In the genomic region with DNA sequence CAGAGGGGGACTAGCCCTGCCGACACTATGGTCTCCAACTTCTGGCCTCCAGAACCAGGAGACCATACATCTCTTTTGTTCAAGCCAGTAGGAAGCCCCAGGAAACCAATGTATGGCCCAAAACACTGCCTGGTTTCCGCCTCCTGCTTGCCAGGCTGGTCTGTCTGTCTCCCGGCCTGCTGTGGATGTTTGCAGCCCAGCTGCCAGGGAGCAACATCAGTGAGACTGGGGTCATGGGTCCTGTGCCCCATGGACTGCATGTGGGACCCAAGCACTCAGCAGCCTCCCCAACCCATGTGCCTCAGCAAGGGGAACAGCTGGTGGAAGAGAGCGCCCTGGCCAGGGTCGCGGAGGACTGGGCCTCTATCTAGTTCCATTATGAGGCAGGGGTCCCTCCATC, we compare ENCODE assay signal across 15 cellular contexts. TPM values are rescaled to one million over a fixed set of nuclear protein-coding genes. Genes with fewer than 3 reads are reported as not detected.
A peak's percentile ranks its signal among the peaks of the same experiment; 100 is the strongest.
DNase-seq lines count a peak whose midpoint lies in the region; ATAC-seq and TF ChIP-seq lines count a peak whose summit lies in the region.
"Had no signal": no experiment of that assay in that cellular context is flagged by ENCODE, and none has a peak within 500 bp of the region (broad histone marks: within the 10 kb centered on the region; RNA-seq: fewer than 3 reads in every experiment).

No MANE protein-coding gene starts in this region.

- H3K27me3 ChIP-seq in neural progenitor cell (peaks cover 21% of the 10 kb centered on the region), MM.1S (replicated peaks; ENCODE audit: insufficient read depth, low read length) (peaks cover 43% of the 10 kb centered on the region)

- H3K4me3 ChIP-seq in neural progenitor cell (no peak overlapping the region), MM.1S (ENCODE audit: low read length) (no peak overlapping the region)
- H3K4me3 ChIP-seq: GM23338 had no signal

- peaks cover 19% of the 10 kb centered on the region for H3K27me3 Mint-ChIP-seq in neural progenitor cell (ENCODE audit: insufficient read depth, low read depth)
- peaks cover 8% of the 10 kb centered on the region for H3K27me3 Mint-ChIP-seq in HFFc6 (ENCODE audit: insufficient read depth)
- H3K27me3 Mint-ChIP-seq in activated T-helper 1 cell treated with anti-CD3 and anti-CD28 coated beads, Interleukin-12 subunit alpha, Interleukin-12 subunit beta, Interleukin-2, Interleukin-4 antibody, amounts not matched to agents 30 ng/mL and 10 ng/mL and 1 ng/mL, durations not matched to agents 14 hours and 24 hours and 36 hours (ENCODE audit: insufficient read depth): peaks cover 27% of the 10 kb centered on the region

- no peak for TF ChIP-seq CTCF in neural progenitor cell (IDR thresholded peaks at IDR 0.05)
- no peak for TF ChIP-seq CTCF in HFFc6 (IDR thresholded peaks at IDR 0.05)
- TF ChIP-seq CTCF in MM.1S (IDR thresholded peaks at IDR 0.05; ENCODE audit: low read length): no peak

- H3K9me2 ChIP-seq in MM.1S (replicated peaks; ENCODE audit: insufficient read depth, low read length): no peaks in the 10 kb centered on the region

- H3K4me1 ChIP-seq in neural progenitor cell: peaks cover 3% of the 10 kb centered on the region
- H3K4me1 ChIP-seq in MM.1S (ENCODE audit: low read length): no peaks in the 10 kb centered on the region

- H3K9me3 Mint-ChIP-seq in neural progenitor cell: peaks cover 5% of the 10 kb centered on the region
- no peaks in the 10 kb centered on the region for H3K9me3 Mint-ChIP-seq in HFFc6
- peaks cover 4% of the 10 kb centered on the region for H3K9me3 Mint-ChIP-seq in activated T-helper 1 cell treated with anti-CD3 and anti-CD28 coated beads, Interleukin-12 subunit alpha, Interleukin-12 subunit beta, Interleukin-2, Interleukin-4 antibody, amounts not matched to agents 30 ng/mL and 10 ng/mL and 1 ng/mL, durations not matched to agents 14 hours and 24 hours and 36 hours
- H3K9me3 Mint-ChIP-seq: CD4-positive, alpha-beta T cell had no signal

- peak; percentile 55 for DNase-seq in cardiac septum (ENCODE audit: low spot score)
- no peak for DNase-seq in left cardiac atrium
- DNase-seq in ecto neural progenitor cell (ENCODE audit: low spot score): peak; percentile 38
- no peak for DNase-seq in neural progenitor cell (ENCODE audit: low spot score)
- no peak for DNase-seq in HFFc6
- no peak for DNase-seq in activated T-helper 1 cell treated with anti-CD3 and anti-CD28 coated beads, Interleukin-12 subunit alpha, Interleukin-12 subunit beta, Interleukin-2, Interleukin-4 antibody, amounts not matched to agents 30 ng/mL and 10 ng/mL and 1 ng/mL, durations not matched to agents 14 hours and 24 hours and 36 hours (ENCODE audit: low spot score)
- DNase-seq in MM.1S: no peak
- DNase-seq: C1 segment of cervical spinal cord; Calu3; CD4-positive, alpha-beta T cell; DMS 273 treated with DMSO at 0.1 percent for 48 hours; DMS79; H7 had no signal

- H3F3A ChIP-seq in neural progenitor cell (ENCODE audit: low read depth) (peaks cover 12% of the 10 kb centered on the region), MM.1S (ENCODE audit: insufficient read depth, low read length) (no peaks in the 10 kb centered on the region)

- H3K36me3 Mint-ChIP-seq in neural progenitor cell (no peaks in the 10 kb centered on the region), HFFc6 (ENCODE audit: low read depth) (no peaks in the 10 kb centered on the region)
- peaks cover 1% of the 10 kb centered on the region for H3K36me3 Mint-ChIP-seq in activated T-helper 1 cell treated with anti-CD3 and anti-CD28 coated beads, Interleukin-12 subunit alpha, Interleukin-12 subunit beta, Interleukin-2, Interleukin-4 antibody, amounts not matched to agents 30 ng/mL and 10 ng/mL and 1 ng/mL, durations not matched to agents 14 hours and 24 hours and 36 hours (ENCODE audit: low read depth)

- H3K4me2 ChIP-seq in neural progenitor cell: no peak overlapping the region
- no peak overlapping the region for H3K4me2 ChIP-seq in MM.1S (ENCODE audit: low read depth, low read length)
- H3K4me2 ChIP-seq: GM23338 had no signal

- no peak overlapping the region for H3K9ac ChIP-seq in neural progenitor cell
- H3K9ac ChIP-seq in MM.1S (ENCODE audit: low read length): no peak overlapping the region

- H3K4me3 Mint-ChIP-seq in neural progenitor cell: no peak overlapping the region
- H3K4me3 Mint-ChIP-seq in HFFc6: no peak overlapping the region
- no peak overlapping the region for H3K4me3 Mint-ChIP-seq in activated T-helper 1 cell treated with anti-CD3 and anti-CD28 coated beads, Interleukin-12 subunit alpha, Interleukin-12 subunit beta, Interleukin-2, Interleukin-4 antibody, amounts not matched to agents 30 ng/mL and 10 ng/mL and 1 ng/mL, durations not matched to agents 14 hours and 24 hours and 36 hours
- H3K4me3 Mint-ChIP-seq: B cell; CD4-positive, alpha-beta T cell; GM23338 had no signal

- H4K20me1 ChIP-seq in neural progenitor cell (ENCODE audit: low read depth): no peaks in the 10 kb centered on the region
- no peaks in the 10 kb centered on the region for H4K20me1 ChIP-seq in MM.1S (ENCODE audit: insufficient read depth, low read length)

- intact Hi-C loops in cardiac septum (cut with DNase I) (no loop called here), left cardiac atrium (cut with DNase I) (loop anchor here in 1 of 2 donors (2.0 kb wide), 1 partner anchor 187 kb away; no protein-coding TSS in a partner anchor)
- intact Hi-C loops in activated T-helper 1 cell treated with anti-CD3 and anti-CD28 coated beads, Interleukin-12 subunit alpha, Interleukin-12 subunit beta, Interleukin-2, Interleukin-4 antibody, amounts not matched to agents 30 ng/mL and 10 ng/mL and 1 ng/mL, durations not matched to agents 14 hours and 24 hours and 36 hours (cut with micrococcal nuclease): no loop called here

- H3K79me2 ChIP-seq in neural progenitor cell (ENCODE audit: low read depth) (no peaks in the 10 kb centered on the region), MM.1S (ENCODE audit: low read length) (no peaks in the 10 kb centered on the region)

- peaks cover 9% of the 10 kb centered on the region for H3K4me1 Mint-ChIP-seq in neural progenitor cell
- peaks cover 19% of the 10 kb centered on the region for H3K4me1 Mint-ChIP-seq in HFFc6 (ENCODE audit: low read depth)
- H3K4me1 Mint-ChIP-seq in activated T-helper 1 cell treated with anti-CD3 and anti-CD28 coated beads, Interleukin-12 subunit alpha, Interleukin-12 subunit beta, Interleukin-2, Interleukin-4 antibody, amounts not matched to agents 30 ng/mL and 10 ng/mL and 1 ng/mL, durations not matched to agents 14 hours and 24 hours and 36 hours (ENCODE audit: low read depth): peaks cover 14% of the 10 kb centered on the region

- H3K9me3 ChIP-seq in neural progenitor cell (ENCODE audit: low read depth) (no peaks in the 10 kb centered on the region), MM.1S (replicated peaks; ENCODE audit: insufficient read depth, low read length) (no peaks in the 10 kb centered on the region)

- H3K27ac ChIP-seq in neural progenitor cell (no peak overlapping the region), MM.1S (ENCODE audit: low read length) (no peak overlapping the region)

- H2AFZ ChIP-seq in neural progenitor cell (replicated peaks) (no peak overlapping the region), MM.1S (ENCODE audit: low read length) (no peak overlapping the region)
- H2AFZ ChIP-seq: GM23338 had no signal

- no peak for ATAC-seq in left cardiac atrium
- ATAC-seq: GM23338 had no signal

- H3K27ac Mint-ChIP-seq in neural progenitor cell: peak overlapping the region; percentile 12
- H3K27ac Mint-ChIP-seq in HFFc6: no peak overlapping the region
- no peak overlapping the region for H3K27ac Mint-ChIP-seq in activated T-helper 1 cell treated with anti-CD3 and anti-CD28 coated beads, Interleukin-12 subunit alpha, Interleukin-12 subunit beta, Interleukin-2, Interleukin-4 antibody, amounts not matched to agents 30 ng/mL and 10 ng/mL and 1 ng/mL, durations not matched to agents 14 hours and 24 hours and 36 hours
- H3K27ac Mint-ChIP-seq: B cell; CD4-positive, alpha-beta T cell; GM23338 had no signal

- H3K36me3 ChIP-seq in neural progenitor cell (no peaks in the 10 kb centered on the region), MM.1S (replicated peaks; ENCODE audit: insufficient read depth, low read length) (no peaks in the 10 kb centered on the region)

RNA-seq across cellular contexts. Expression of gene NUB1, which starts 33.4 kb away (rescaled TPM):
- 32.6 TPM for total RNA-seq in cardiac septum
- total RNA-seq in left cardiac atrium: 10 to 100 TPM; 30.6 to 37.3 TPM
- total RNA-seq in neural progenitor cell (ENCODE audit: low replicate concordance): 56.3 and 61.7 TPM in 2 replicates
- total RNA-seq in HFFc6 (2021; fragmentation: NEBNext Ultra II Directional; extraction: Animal tissue kit (Norgen Biotek cat#: 25700)): 10 to 100 TPM; 30.6 to 37.8 (median 34.8) TPM
- total RNA-seq in activated T-helper 1 cell treated with anti-CD3 and anti-CD28 coated beads, Interleukin-12 subunit alpha, Interleukin-12 subunit beta, Interleukin-2, Interleukin-4 antibody, amounts not matched to agents 30 ng/mL and 10 ng/mL and 1 ng/mL, durations not matched to agents 14 hours and 24 hours and 36 hours: 40.3 and 41.2 TPM in 2 replicates

RNA-seq across cellular contexts. Expression of gene SMARCD3, which starts 59.8 kb away (rescaled TPM):
- total RNA-seq in cardiac septum: 112 TPM
- total RNA-seq in left cardiac atrium: 100 to 1,000 TPM in 1 of 2 donors, 10 to 100 TPM in 1; 95.5 to 107 TPM
- total RNA-seq in neural progenitor cell (ENCODE audit: low replicate concordance): 11.0 and 23.6 TPM in 2 replicates
- total RNA-seq in HFFc6 (2021; fragmentation: NEBNext Ultra II Directional; extraction: Animal tissue kit (Norgen Biotek cat#: 25700)): 10 to 100 TPM; 28.0 to 32.9 (median 31.2) TPM
- 2.4 and 3.1 TPM in 2 replicates for total RNA-seq in activated T-helper 1 cell treated with anti-CD3 and anti-CD28 coated beads, Interleukin-12 subunit alpha, Interleukin-12 subunit beta, Interleukin-2, Interleukin-4 antibody, amounts not matched to agents 30 ng/mL and 10 ng/mL and 1 ng/mL, durations not matched to agents 14 hours and 24 hours and 36 hours
- total RNA-seq: B cell had no signal

Comparison
In these comparisons a context has a peak if more than half of its experiments do, and no peak if none do; other contexts are left out.
1. DNase-seq: peak in cardiac septum (single experiment) and ecto neural progenitor cell (single experiment); none in left cardiac atrium (single experiment), neural progenitor cell (single experiment), HFFc6 (single experiment), activated T-helper 1 cell treated with anti-CD3 and anti-CD28 coated beads, Interleukin-12 subunit alpha, Interleukin-12 subunit beta, Interleukin-2, Interleukin-4 antibody, amounts not matched to agents 30 ng/mL and 10 ng/mL and 1 ng/mL, durations not matched to agents 14 hours and 24 hours and 36 hours (single experiment) and MM.1S (single experiment).